In genomic region chr9:136619742-136620440, GRCh38 we compare ENCODE assay signal across 10 cellular contexts. TPM values are rescaled to one million over a fixed set of nuclear protein-coding genes. Genes with fewer than 3 reads are reported as not detected.
DNase-seq lines count a peak whose midpoint lies in the region; ATAC-seq, FAIRE-seq and TF ChIP-seq lines count a peak whose summit lies in the region.
"Had no signal": no experiment of that assay in that cellular context is flagged by ENCODE, and none has a peak within 500 bp of the region (broad histone marks: within the 10 kb centered on the region; RNA-seq: fewer than 3 reads in every experiment).

No MANE protein-coding gene starts in this region.

- BruUV-seq in IMR-90 (replicated peaks; lab: Mats Ljungman, UMichigan) (no TSS peak), HepG2 (replicated peaks; lab: Mats Ljungman, UMichigan) (no TSS peak)

- no peak overlapping the region for H3K4me3 Mint-ChIP-seq in activated T-helper 17 cell treated with anti-CD3 and anti-CD28 coated beads, Interleukin-2, amount 50 U/mL, for 72 hours
- H3K4me3 Mint-ChIP-seq: activated T-cell treated with anti-CD3 and anti-CD28 coated beads, Interleukin-2, amount 50 U/mL, for 4 hours had no signal

- no peak for TF ChIP-seq POLR2A in IMR-90 (IDR thresholded peaks at IDR 0.05; ENCODE audit: low read depth, low read length)
- TF ChIP-seq POLR2A in HepG2 (IDR thresholded peaks at IDR 0.05; ENCODE audit: insufficient read depth in 1 of 2, low read depth in 2 of 2, low read length in 2 of 2), result no peak
- TF ChIP-seq POLR2A in stomach (IDR thresholded peaks at IDR 0.05), result no peak

- no peak overlapping the region for H2BK20ac ChIP-seq in IMR-90 (ENCODE audit: low read depth, low read length)

- peaks cover 15% of the 10 kb centered on the region for H3K4me1 ChIP-seq in IMR-90 (ENCODE audit: control insufficient read depth, insufficient read depth, low read length)
- H3K4me1 ChIP-seq in HepG2 (ENCODE audit: insufficient read depth, low read length), result peaks cover 60% of the 10 kb centered on the region
- peaks cover 14 to 74% (median 43%) of the 10 kb centered on the region in 4 donors for H3K4me1 ChIP-seq in stomach

- H3K27ac Mint-ChIP-seq in activated T-helper 17 cell treated with anti-CD3 and anti-CD28 coated beads, Interleukin-2, amount 50 U/mL, for 72 hours, result no peak overlapping the region

- TF ChIP-seq EP300 in HepG2 (IDR thresholded peaks at IDR 0.05; ENCODE audit: low read depth in 2 of 2, low read length in 2 of 2), result peak; percentile 21 to 27; a peak in 1 of 4 replicates
- TF ChIP-seq EP300 in HepG2 (CRISPR knock-in tag; IDR thresholded peaks at IDR 0.05; ENCODE audit: borderline replicate concordance), result no peak
- TF ChIP-seq EP300 in stomach (IDR thresholded peaks at IDR 0.05), result no peak

- peak overlapping the region; percentile 37; the same call in 1 of the 2 replicates for H4K5ac ChIP-seq in IMR-90 (ENCODE audit: low read depth, low read length)

- ATAC-seq in IMR-90 (ENCODE audit: low read depth) (no peak), HepG2 (peak; percentile 87), GM21825 (IDR thresholded peaks at IDR 0.05; ENCODE audit: unreplicated experiment) (no peak)
- ATAC-seq in activated T-helper 17 cell treated with anti-CD3 and anti-CD28 coated beads, Interleukin-2, amount 50 U/mL, for 72 hours (replicated peaks), result no peak
- ATAC-seq: activated T-cell treated with anti-CD3 and anti-CD28 coated beads, Interleukin-2, amount 50 U/mL, for 4 hours had no signal

- H3K18ac ChIP-seq in IMR-90 (ENCODE audit: low read depth, low read length), result no peak overlapping the region

- peak overlapping the region; percentile 35; the same call in 1 of the 2 replicates for H3K4ac ChIP-seq in IMR-90 (ENCODE audit: low read depth, low read length)

- peaks cover 4% of the 10 kb centered on the region for H3K27me3 Mint-ChIP-seq in activated T-helper 17 cell treated with anti-CD3 and anti-CD28 coated beads, Interleukin-2, amount 50 U/mL, for 72 hours

- no peak overlapping the region for H2AK9ac ChIP-seq in IMR-90 (replicated peaks; ENCODE audit: low read depth, low read length, poor library complexity)

- H3K14ac ChIP-seq in IMR-90 (replicated peaks; ENCODE audit: low read depth, low read length), result peak overlapping the region; percentile 40; the same call in 1 of the 2 replicates

- intact Hi-C loops in IMR-90 (cut with micrococcal nuclease), result no loop called here
- intact Hi-C loops in HepG2 (cut with micrococcal nuclease; ENCODE audit: unreplicated experiment), result no loop called here
- intact Hi-C loops in stomach (cut with DNase I; ENCODE audit: low total_unique reads), result loop anchor here (10.0 kb wide), 1 partner anchor 75 kb away; the partner anchor contains the start of gene NOTCH1

- H3K9ac ChIP-seq in IMR-90 (ENCODE audit: low read depth, low read length), result no peak overlapping the region
- H3K9ac ChIP-seq in HepG2 (ENCODE audit: insufficient read depth, low read depth, low read length), result no peak overlapping the region; the same call in 1 of the 2 replicates

- no peak for TF ChIP-seq CTCF in IMR-90 (conservative IDR thresholded peaks at IDR 0.05; ENCODE audit: low read depth, low read length)
- TF ChIP-seq CTCF in brain microvascular endothelial cell (IDR thresholded peaks at IDR 0.05; ENCODE audit: low read depth, low read length, missing control alignments), result no peak
- peak; percentile 25 for TF ChIP-seq CTCF in HepG2 (CRISPR knock-in tag; IDR thresholded peaks at IDR 0.05)
- TF ChIP-seq CTCF in stomach (IDR thresholded peaks at IDR 0.05), result no peak

- no peak overlapping the region for H3K23ac ChIP-seq in IMR-90 (ENCODE audit: low read depth, low read length)

- H3K9me3 ChIP-seq in IMR-90 (ENCODE audit: control insufficient read depth, insufficient read depth, low read length) (no peaks in the 10 kb centered on the region), HepG2 (ENCODE audit: low read length) (no peaks in the 10 kb centered on the region), stomach (no peaks in the 10 kb centered on the region)

- H3K4me3 ChIP-seq in IMR-90 (ENCODE audit: insufficient read depth, low read depth, low read length) (no peak overlapping the region), brain microvascular endothelial cell (ENCODE audit: low read depth, low read length) (no peak overlapping the region), HepG2 (replicated peaks in 1 of 3; ENCODE audit: insufficient read depth in 1 of 3, low read depth in 2 of 3, low read length in 3 of 3) (peak overlapping the region in 1 of 3 experiments; percentile 62; a peak in 2 of 6 replicates), stomach (no peak overlapping the region)

- H4K91ac ChIP-seq in IMR-90 (ENCODE audit: insufficient read depth, low read depth, low read length), result no peak overlapping the region

- no peak for TF ChIP-seq RAD21 in IMR-90 (IDR thresholded peaks at IDR 0.05; ENCODE audit: low read length)
- no peak for TF ChIP-seq RAD21 in HepG2 (CRISPR knock-in tag; IDR thresholded peaks at IDR 0.05)

- CTCF ChIA-PET in IMR-90 (lab: Yijun Ruan, JAX), result no interaction called here
- CTCF ChIA-PET in HepG2 (lab: Yijun Ruan, JAX; ENCODE audit: low intra/inter-chr PET ratio, low total read pairs), result no interaction called here

- H2BK120ac ChIP-seq in IMR-90 (ENCODE audit: low read depth, low read length), result no peak overlapping the region; the same call in 1 of the 2 replicates

- no peaks in the 10 kb centered on the region for H3K4me1 Mint-ChIP-seq in activated T-helper 17 cell treated with anti-CD3 and anti-CD28 coated beads, Interleukin-2, amount 50 U/mL, for 72 hours

- H2AFZ ChIP-seq in IMR-90 (replicated peaks; ENCODE audit: low read length, poor library complexity), result peak overlapping the region; percentile 47
- H2AFZ ChIP-seq in HepG2 (ENCODE audit: low read length), result no peak overlapping the region

- POLR2A ChIA-PET in IMR-90 (lab: Charles Lee; ENCODE audit: unreplicated experiment) (no interaction called here), HepG2 (lab: Yijun Ruan, JAX) (no interaction called here)

- H3K9me3 Mint-ChIP-seq in activated T-helper 17 cell treated with anti-CD3 and anti-CD28 coated beads, Interleukin-2, amount 50 U/mL, for 72 hours, result no peaks in the 10 kb centered on the region
- H3K9me3 Mint-ChIP-seq: activated T-cell treated with anti-CD3 and anti-CD28 coated beads, Interleukin-2, amount 50 U/mL, for 4 hours had no signal

- peak; percentile 30 for FAIRE-seq in HepG2 (lab: Jason Lieb, UNC)
- no peak for FAIRE-seq in frontal cortex (lab: Jason Lieb, UNC)

- dilution Hi-C loops in IMR-90 (cut with HindIII; ENCODE audit: low sequenced_read_pairs, unreplicated experiment), result no loop called here

- peak overlapping the region; percentile 46; the same call in 1 of the 2 replicates for H2AK5ac ChIP-seq in IMR-90 (ENCODE audit: low read depth, low read length)

- no peak overlapping the region for H3K56ac ChIP-seq in IMR-90 (ENCODE audit: extremely low read depth, insufficient read depth, low read length)

- in situ Hi-C loops in IMR-90 (cut with MboI; ENCODE audit: low sequenced_read_pairs) (no loop called here), brain microvascular endothelial cell (cut with HindIII; ENCODE audit: low pct_ligation_motif_present, low sequenced_read_pairs) (no loop called here), HepG2 (cut with HindIII; ENCODE audit: extremely low pct_ligation_motif_present, low pct_unique_long_range_greater_than_20kb) (no loop called here)

- H3K27ac ChIP-seq in IMR-90 (ENCODE audit: insufficient read depth, low read length), result no peak overlapping the region
- no peak overlapping the region for H3K27ac ChIP-seq in brain microvascular endothelial cell
- no peak overlapping the region for H3K27ac ChIP-seq in HepG2 (ENCODE audit: extremely low read length, insufficient read depth, low read length)
- peak overlapping the region in 4 of 5 donors; percentile 31 to 78 (median 52) for H3K27ac ChIP-seq in stomach

- H3K36me3 ChIP-seq in IMR-90 (ENCODE audit: control insufficient read depth, insufficient read depth, low read length) (no peaks in the 10 kb centered on the region), brain microvascular endothelial cell (replicated peaks) (no peaks in the 10 kb centered on the region), HepG2 (replicated peaks in 1 of 2; ENCODE audit: control insufficient read depth in 1 of 2, insufficient read depth in 2 of 2, low read length in 2 of 2) (no peaks in the 10 kb centered on the region), stomach (no peaks in the 10 kb centered on the region)

- WGBS in IMR-90 (ENCODE audit: extremely low coverage in 2 of 2, insufficient read length in 1 of 2), 2 experiments, result 74% methylated on average over 8 of the region's 26 CpGs; no CpG with 5 or more reads in 1 of the 2 experiments
- WGBS in HepG2 (ENCODE audit: low lambda C conversion rate), result 0% methylated on average over 4 of the region's 26 CpGs
- WGBS in stomach, 5 donors, result 30 to 72% (median 62%) methylated on average over 11 to 26 of the region's 26 CpGs

- no peaks in the 10 kb centered on the region for H3K79me2 ChIP-seq in HepG2 (ENCODE audit: insufficient read depth, low read length)

- no peak overlapping the region for H2BK5ac ChIP-seq in IMR-90 (ENCODE audit: low read depth, low read length, poor library complexity, severe bottlenecking)

- DNase-seq in IMR-90 (peak; percentile 51), brain microvascular endothelial cell (peak; percentile 48), HepG2 (ENCODE audit: low spot score) (peak; percentile 65), stomach (peak; percentile 83), NCI-H128 (lab: John Stamatoyannopoulos, UW; ENCODE audit: unreplicated experiment) (no peak), frontal cortex (ENCODE audit: low spot score in 2 of 2) (no peak)
- DNase-seq: activated T-cell treated with anti-CD3 and anti-CD28 coated beads, Interleukin-2, amount 50 U/mL, for 4 hours; NCI-H187 had no signal

- no peaks in the 10 kb centered on the region for H3K9me1 ChIP-seq in IMR-90 (ENCODE audit: insufficient read depth, low read length)

- H3K79me1 ChIP-seq in IMR-90 (ENCODE audit: low read depth in 1 of 2, low read length in 2 of 2), result no peaks in the 10 kb centered on the region

- H3K36me3 Mint-ChIP-seq in activated T-helper 17 cell treated with anti-CD3 and anti-CD28 coated beads, Interleukin-2, amount 50 U/mL, for 72 hours (ENCODE audit: low read depth), result no peaks in the 10 kb centered on the region

- no peak overlapping the region; the same call in 2 of the 3 replicates for H2BK15ac ChIP-seq in IMR-90 (ENCODE audit: low read depth, low read length)

- no peaks in the 10 kb centered on the region for H3K27me3 ChIP-seq in IMR-90 (ENCODE audit: control insufficient read depth, insufficient read depth, low read length)
- H3K27me3 ChIP-seq in brain microvascular endothelial cell (replicated peaks), result no peaks in the 10 kb centered on the region
- H3K27me3 ChIP-seq in HepG2 (ENCODE audit: control insufficient read depth in 1 of 2, insufficient read depth in 2 of 2, low read length in 2 of 2), result peaks cover 34 to 99% of the 10 kb centered on the region in 2 experiments
- H3K27me3 ChIP-seq in stomach, result peaks cover 0 to 4% (median 0%) of the 10 kb centered on the region in 3 donors

- no peak overlapping the region for H3K4me2 ChIP-seq in IMR-90 (ENCODE audit: low read depth, low read length)
- peak overlapping the region; percentile 65 for H3K4me2 ChIP-seq in HepG2 (ENCODE audit: low read depth, low read length)

- H4K8ac ChIP-seq in IMR-90 (ENCODE audit: low read depth in 2 of 2, low read length in 2 of 2), result no peak overlapping the region; a peak in 1 of 4 replicates

- no peaks in the 10 kb centered on the region for H4K20me1 ChIP-seq in IMR-90 (ENCODE audit: insufficient read depth, low read length)
- peaks cover 18% of the 10 kb centered on the region; the same call in 1 of the 2 replicates for H4K20me1 ChIP-seq in HepG2 (ENCODE audit: insufficient read depth, low read length)

RNA-seq across cellular contexts. Expression of gene EGFL7, which starts 42.8 kb away (rescaled TPM):
- total RNA-seq in IMR-90 (2012; rRNA removed) (1.4 and 2.2 TPM in 2 replicates), HepG2 (2016; rRNA removed; fragmentation: Illumina TruSeq; extraction: Trizol) (0.20 TPM in 1 of 2 replicates, not detected in the other), stomach (1,000 to 10,000 TPM in 1 of 5 donors, 10 to 100 TPM in 4; 20.9 to 1,085 (median 42.0) TPM), frontal cortex (12.6 TPM)
- polyA plus RNA-seq in IMR-90 (2012; rRNA removed) (10.4 and 16.4 TPM in 2 replicates), HepG2 (2011; rRNA removed) (5.1 and 10.3 TPM in 2 replicates), stomach (100 to 1,000 TPM in 1 of 3 donors, 10 to 100 TPM in 2; 44.8 to 113 (median 79.2) TPM)
- 9.6 and 22.1 TPM in 2 replicates for polyA plus RNA-seq in IMR-90 (2012; cell fraction: cytosol; rRNA removed)
- polyA plus RNA-seq in IMR-90 (2012; cell fraction: nucleus; rRNA removed; ENCODE audit: low replicate concordance), result 7.1 and 18.2 TPM in 2 replicates
- 0.61 and 0.88 TPM in 2 replicates for total RNA-seq in HepG2 (2016; cell fraction: cytosol; rRNA removed; fragmentation: Illumina TruSeq; extraction: Trizol; ENCODE audit: low read depth)
- 0.19 and 0.32 TPM in 2 replicates for total RNA-seq in HepG2 (2016; cell fraction: insoluble cytoplasmic fraction; rRNA removed; fragmentation: Illumina TruSeq; extraction: Trizol)
- total RNA-seq in HepG2 (2016; cell fraction: membrane; rRNA removed; fragmentation: Illumina TruSeq; extraction: Trizol), result 0.59 and 0.93 TPM in 2 replicates
- total RNA-seq in HepG2 (2016; cell fraction: nucleus; rRNA removed; fragmentation: Illumina TruSeq; extraction: Trizol), result 0.40 TPM in 1 of 2 replicates, not detected in the other
- polyA plus RNA-seq in HepG2 (2011; cell fraction: cytosol; rRNA removed), result 7.6 and 12.5 TPM in 2 replicates
- 20.6 and 22.6 TPM in 2 replicates for polyA plus RNA-seq in HepG2 (2011; cell fraction: nucleus; rRNA removed)
- 1.6 and 2.3 TPM in 2 replicates for polyA plus RNA-seq in HepG2 (2012)
- 0.54 and 0.89 TPM in 2 replicates for polyA plus RNA-seq in HepG2 (2016; cell fraction: cytosol; fragmentation: Illumina TruSeq; extraction: Trizol; ENCODE audit: low read depth)
- polyA plus RNA-seq in HepG2 (2016; cell fraction: insoluble cytoplasmic fraction; fragmentation: Illumina TruSeq; extraction: Trizol; ENCODE audit: low read depth), result 0.20 and 0.56 TPM in 2 replicates
- 0.68 and 0.72 TPM in 2 replicates for polyA plus RNA-seq in HepG2 (2016; cell fraction: membrane; fragmentation: Illumina TruSeq; extraction: Trizol; ENCODE audit: low read depth)
- polyA plus RNA-seq in HepG2 (2016; cell fraction: nucleus; fragmentation: Illumina TruSeq; extraction: Trizol; ENCODE audit: insufficient read depth, low read depth), result not detected in 2 replicates
- polyA minus RNA-seq in HepG2 (2011; rRNA and poly(A)+ RNA removed; ENCODE audit: low replicate concordance), result 3.6 and 4.7 TPM in 2 replicates
- 3.1 and 3.3 TPM in 2 replicates for polyA minus RNA-seq in HepG2 (2011; cell fraction: cytosol; rRNA and poly(A)+ RNA removed)
- 1.9 and 3.0 TPM in 2 replicates for polyA minus RNA-seq in HepG2 (2011; cell fraction: nucleus; rRNA and poly(A)+ RNA removed)
- 1 to 10 TPM in 1 of 2 donors, under 1 TPM in 1; 0.78 to 1.0 TPM for total RNA-seq in activated T-helper 17 cell treated with anti-CD3 and anti-CD28 coated beads, Interleukin-2, amount 50 U/mL, for 72 hours

Comparison
In these comparisons a context has a peak if more than half of its experiments do, and no peak if none do; other contexts are left out.
1. DNase-seq: peak in IMR-90 (single experiment), brain microvascular endothelial cell (single experiment), HepG2 (single experiment) and stomach (single experiment); none in NCI-H128 (single experiment) and frontal cortex (0 of 2).
2. H3K27ac ChIP-seq: peak in stomach (4 of 5); none in IMR-90 (single experiment), brain microvascular endothelial cell (single experiment) and HepG2 (single experiment).